ENCODE assay signal across 35 cellular contexts in the genomic region with DNA sequence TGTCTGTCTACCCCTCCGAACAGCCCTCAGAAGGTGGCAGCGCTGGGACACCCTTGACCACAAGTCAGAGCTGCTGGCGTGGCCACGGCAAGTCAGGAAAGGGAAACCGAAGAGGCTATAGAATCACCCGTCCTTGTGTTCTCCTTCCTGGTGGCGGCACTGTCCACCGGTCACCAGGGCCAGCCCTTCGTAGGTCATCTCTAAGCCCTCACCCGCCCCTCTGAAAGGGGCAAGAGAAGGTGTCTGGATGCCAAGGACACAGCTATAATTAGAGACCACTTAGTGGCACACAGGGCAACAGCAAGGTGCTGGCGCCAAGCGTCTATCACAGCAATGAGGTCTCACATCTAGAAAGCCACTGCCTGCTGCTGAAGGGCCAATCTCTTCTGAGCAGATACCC.
"Had no signal": no experiment of that assay in that cellular context is flagged by ENCODE, and none has a peak within 500 bp of the region (broad histone marks: within the 10 kb centered on the region; RNA-seq: fewer than 3 reads in every experiment).

No MANE protein-coding gene starts in this region.

- H3K27me3 ChIP-seq: adrenal gland, body of pancreas, breast epithelium, Peyer's patch had no signal

- H3K36me3 ChIP-seq: adrenal gland, breast epithelium, Peyer's patch had no signal

- H3K27ac ChIP-seq: adrenal gland, body of pancreas, breast epithelium, KMS-11, Peyer's patch, VCaP had no signal

- H3K9ac ChIP-seq: KMS-11 had no signal

- H3K4me1 ChIP-seq: adrenal gland, body of pancreas, breast epithelium, Peyer's patch had no signal

- FAIRE-seq: astrocyte had no signal

- ATAC-seq: activated naive CD4-positive, alpha-beta T cell treated with anti-CD3 and anti-CD28 coated beads, Interleukin-2, amount 50 U/mL, for 72 hours; activated T-cell treated with anti-CD3 and anti-CD28 coated beads, Interleukin-2, amount 50 U/mL, for 4 hours; body of pancreas; PC-3 had no signal

- H3K4me3 ChIP-seq: adrenal gland, body of pancreas, breast epithelium, Peyer's patch had no signal

- DNase-seq: activated B cell treated with CpG ODN at 0.5 μM for 24 hours; activated CD4-positive, alpha-beta memory T cell treated with anti-CD3 and anti-CD28 coated beads for 36 hours; activated CD4-positive, alpha-beta T cell treated with anti-CD3 and anti-CD28 coated beads for 4 hours; activated CD4-positive, alpha-beta T cell treated with anti-CD3 and anti-CD28 coated beads, Interleukin-2, amount 50 U/mL, for 1 hour; activated CD4-positive, CD25-positive, alpha-beta regulatory T cell treated with anti-CD3 and anti-CD28 coated beads, Interleukin-2, amount 50 U/mL, for 72 hours; activated CD8-positive, alpha-beta memory T cell treated with anti-CD3 and anti-CD28 coated beads, Interleukin-2, amount 50 U/mL, for 4 hours; activated gamma-delta T cell treated with Interleukin-2 at 50 U/mL for 16 hours; activated naive CD4-positive, alpha-beta T cell treated with anti-CD3 and anti-CD28 coated beads for 36 hours; activated T-cell treated with anti-CD3 and anti-CD28 coated beads for 4 hours; activated T-cell treated with anti-CD3 and anti-CD28 coated beads, Interleukin-2, amount 50 U/mL, for 4 hours; adrenal gland; body of pancreas; caudate nucleus; MM.1S; MV-4-11; NCI-H1092; NCI-H1436 treated with DMSO at 0.1 percent for 48 hours; NCI-H1694 treated with DMSO at 0.1 percent for 48 hours; NCI-H2029; NCI-H446; NCI-H510A treated with DMSO at 0.1 percent for 48 hours; NCI-H526 treated with DMSO at 0.1 percent for 48 hours; NCI-H774; PC-3; Peyer's patch; RPMI8226; SW 1271; T-helper 1 cell; T-helper 2 cell; T-helper 9 cell had no signal

- H3K9me3 ChIP-seq: adrenal gland, breast epithelium, Peyer's patch had no signal
